19 cellular contexts compared by ENCODE assay signal in the genomic region with DNA sequence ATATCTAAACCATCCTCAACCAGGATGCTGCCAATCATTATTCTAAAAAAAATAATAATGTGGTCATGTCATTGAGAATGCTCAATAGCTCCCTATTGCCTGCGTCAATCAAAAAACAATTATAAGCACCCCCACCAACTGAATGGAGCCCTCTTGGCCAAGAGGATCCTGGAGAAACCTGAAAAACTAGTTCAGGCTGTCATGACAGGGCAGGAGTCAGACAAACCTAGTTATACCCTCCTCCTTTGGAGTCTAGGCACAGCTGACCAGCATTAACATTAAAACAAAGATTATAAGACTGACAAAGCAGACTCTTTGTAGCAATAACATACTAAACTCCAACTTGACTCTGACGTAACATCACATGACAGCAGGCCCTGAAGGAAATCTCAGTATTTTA.
"Had no signal": no experiment of that assay in that cellular context is flagged by ENCODE, and none has a peak within 500 bp of the region (broad histone marks: within the 10 kb centered on the region; RNA-seq: fewer than 3 reads in every experiment).

No MANE protein-coding gene starts in this region.

- H3K36me3 ChIP-seq: breast epithelium, gastrocnemius medialis, heart right ventricle, pancreas, thyroid gland, uterus had no signal

- H3K9me3 ChIP-seq: breast epithelium, gastrocnemius medialis, heart right ventricle, pancreas, thyroid gland, uterus had no signal

- DNase-seq: activated CD4-positive, alpha-beta T cell treated with anti-CD3 and anti-CD28 coated beads, Interleukin-2, amount 50 U/mL, for 48 hours; activated CD8-positive, alpha-beta memory T cell treated with anti-CD3 and anti-CD28 coated beads, Interleukin-2, amount 10 ng/mL, durations not matched to agents 7 days and 5 days; activated naive CD4-positive, alpha-beta T cell treated with anti-CD3 and anti-CD28 coated beads for 36 hours; activated naive CD8-positive, alpha-beta T cell treated with anti-CD3 and anti-CD28 coated beads, Interleukin-2, amount 50 U/mL, for 24 hours; activated T-cell treated with anti-CD3 and anti-CD28 coated beads, Interleukin-2, amount 50 U/mL, for 1 hour; aorta; effector memory CD8-positive, alpha-beta T cell; gastrocnemius medialis; heart right ventricle; mammary epithelial cell; naive thymus-derived CD4-positive, alpha-beta T cell; pancreas; uterus had no signal

- FAIRE-seq: keratinocyte, pancreas had no signal

- H3K27ac ChIP-seq: breast epithelium, epithelial cell of prostate, gastrocnemius medialis, heart right ventricle, pancreas, thyroid gland, uterus had no signal

- H3K4me3 ChIP-seq: breast epithelium, gastrocnemius medialis, heart right ventricle, pancreas, thyroid gland, uterus had no signal

- H3K27me3 ChIP-seq: breast epithelium, gastrocnemius medialis, pancreas, thyroid gland, uterus had no signal

- ATAC-seq: activated CD8-positive, alpha-beta memory T cell treated with anti-CD3 and anti-CD28 coated beads, Interleukin-2, amount 10 ng/mL, durations not matched to agents 7 days and 5 days; activated naive CD8-positive, alpha-beta T cell treated with anti-CD3 and anti-CD28 coated beads, Interleukin-2, amount 50 U/mL, for 24 hours; effector memory CD8-positive, alpha-beta T cell; gastrocnemius medialis; heart right ventricle; left lobe of liver; naive thymus-derived CD4-positive, alpha-beta T cell; pancreas; stimulated activated effector memory CD8-positive, alpha-beta T cell treated with anti-CD3 and anti-CD28 coated beads, Interleukin-12 subunit alpha, Interleukin-12 subunit beta, amount 100 ng/mL, for 72 hours had no signal

- H3K4me1 ChIP-seq: breast epithelium, gastrocnemius medialis, pancreas, uterus had no signal
